In the genomic region with DNA sequence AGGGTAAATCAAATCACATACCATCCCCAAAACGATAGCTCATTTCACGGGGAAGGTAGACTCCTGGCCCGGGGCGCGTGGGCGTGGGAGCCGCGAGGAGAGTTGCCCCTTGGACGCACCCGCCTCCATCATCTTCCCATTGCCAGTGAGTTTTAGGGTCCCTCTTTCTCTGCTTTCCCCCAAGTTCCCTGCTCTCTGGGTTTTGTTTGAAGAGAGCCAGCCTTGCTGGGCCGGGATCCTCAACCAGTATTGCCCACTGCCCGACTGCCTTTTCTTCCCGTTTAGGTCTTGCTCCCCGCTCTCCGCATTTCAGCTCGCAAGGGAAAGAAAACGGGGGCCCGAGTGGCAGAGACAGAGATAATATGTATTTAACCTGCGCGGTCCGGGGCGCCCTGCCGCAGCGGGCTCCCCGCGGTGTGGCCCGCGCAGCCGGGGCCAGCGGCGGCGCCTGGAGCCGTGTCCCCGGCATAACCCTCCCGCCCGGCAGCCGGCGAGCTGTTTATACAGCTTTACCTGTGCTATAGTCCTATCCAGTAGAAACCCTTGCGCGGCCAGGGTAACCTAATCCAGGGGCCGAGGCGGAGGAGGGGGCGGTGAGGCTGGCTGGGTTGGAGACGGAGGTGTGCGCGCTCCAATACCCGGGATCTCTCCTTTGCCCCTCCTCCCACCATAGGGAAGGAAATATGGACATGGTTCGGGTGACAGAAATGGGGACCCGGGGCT, we compare ENCODE assay signal across 10 cellular contexts. TPM values are rescaled to one million over a fixed set of nuclear protein-coding genes. Genes with fewer than 3 reads are reported as not detected.
A peak's percentile ranks its signal among the peaks of the same experiment; 100 is the strongest.
DNase-seq lines count a peak whose midpoint lies in the region; ATAC-seq and TF ChIP-seq lines count a peak whose summit lies in the region.
"Had no signal": no experiment of that assay in that cellular context is flagged by ENCODE, and none has a peak within 500 bp of the region (broad histone marks: within the 10 kb centered on the region; RNA-seq: fewer than 3 reads in every experiment).

No MANE protein-coding gene starts in this region.

- TF ChIP-seq EP300 in stomach (IDR thresholded peaks at IDR 0.05) = no peak

- ATAC-seq in activated CD8-positive, alpha-beta memory T cell treated with anti-CD3 and anti-CD28 coated beads, Interleukin-2, amount 10 ng/mL, durations not matched to agents 7 days and 5 days = no peak
- ATAC-seq in WTC11 (peak; percentile 9), HG02798 (IDR thresholded peaks at IDR 0.05; ENCODE audit: poor library complexity, unreplicated experiment) (no peak), HG02840 (IDR thresholded peaks at IDR 0.05; ENCODE audit: low FRiP score, unreplicated experiment) (no peak), GM21717 (IDR thresholded peaks at IDR 0.05; ENCODE audit: unreplicated experiment) (no peak)

- no peak for TF ChIP-seq CTCF in WTC11 (IDR thresholded peaks at IDR 0.05)
- TF ChIP-seq CTCF in stomach (IDR thresholded peaks at IDR 0.05) = no peak

- WGBS in stomach, 5 donors = 3 to 5% (median 4%) methylated on average over 41 to 49 of the region's 49 CpGs

- no peaks in the 10 kb centered on the region for H3K9me3 ChIP-seq in stomach

- peaks cover 79 to 100% (median 100%) of the 10 kb centered on the region in 3 donors for H3K27me3 ChIP-seq in stomach

- peak overlapping the region; percentile 62 for H3K4me3 Mint-ChIP-seq in activated CD8-positive, alpha-beta memory T cell treated with anti-CD3 and anti-CD28 coated beads, Interleukin-2, amount 10 ng/mL, durations not matched to agents 7 days and 5 days
- peak overlapping the region; percentile 50 for H3K4me3 Mint-ChIP-seq in WTC11

- peak overlapping the region; percentile 19 for H3K27ac Mint-ChIP-seq in activated CD8-positive, alpha-beta memory T cell treated with anti-CD3 and anti-CD28 coated beads, Interleukin-2, amount 10 ng/mL, durations not matched to agents 7 days and 5 days
- no peak overlapping the region for H3K27ac Mint-ChIP-seq in WTC11
- H3K27ac Mint-ChIP-seq: memory B cell had no signal

- H3K9me3 Mint-ChIP-seq in activated CD8-positive, alpha-beta memory T cell treated with anti-CD3 and anti-CD28 coated beads, Interleukin-2, amount 10 ng/mL, durations not matched to agents 7 days and 5 days (ENCODE audit: low read depth) = no peaks in the 10 kb centered on the region
- no peaks in the 10 kb centered on the region for H3K9me3 Mint-ChIP-seq in WTC11
- H3K9me3 Mint-ChIP-seq: memory B cell had no signal

- no peaks in the 10 kb centered on the region for H3K36me3 Mint-ChIP-seq in activated CD8-positive, alpha-beta memory T cell treated with anti-CD3 and anti-CD28 coated beads, Interleukin-2, amount 10 ng/mL, durations not matched to agents 7 days and 5 days
- no peaks in the 10 kb centered on the region for H3K36me3 Mint-ChIP-seq in WTC11
- H3K36me3 Mint-ChIP-seq: memory B cell had no signal

- CTCF ChIA-PET in activated CD8-positive, alpha-beta memory T cell treated with anti-CD3 and anti-CD28 coated beads, Interleukin-2, amount 10 ng/mL, durations not matched to agents 7 days and 5 days (lab: Charles Lee) = interaction anchor here (1.0 to 2.3 kb wide), 4 partner anchors 9 to 424 kb away, joined by 3 to 9 read pairs (median 4); no protein-coding TSS in a partner anchor
- CTCF ChIA-PET in WTC11 (lab: Charles Lee) = interaction anchor here (1.4 kb wide), 1 partner anchor 11 kb away, joined by 3 read pairs; no protein-coding TSS in a partner anchor

- H3K36me3 ChIP-seq in stomach = no peaks in the 10 kb centered on the region

- POLR2A ChIA-PET in WTC11 (lab: Charles Lee) = interaction anchor here (0.6 to 1.0 kb wide), 2 partner anchors 10 to 177 kb away, joined by 3 read pairs; no protein-coding TSS in a partner anchor

- H3K4me3 ChIP-seq in stomach = peak overlapping the region; percentile 34 to 63 (median 46)

- H3K4me1 ChIP-seq in stomach = peaks cover 59 to 86% (median 74%) of the 10 kb centered on the region in 4 donors

- peaks cover 67% of the 10 kb centered on the region for H3K27me3 Mint-ChIP-seq in activated CD8-positive, alpha-beta memory T cell treated with anti-CD3 and anti-CD28 coated beads, Interleukin-2, amount 10 ng/mL, durations not matched to agents 7 days and 5 days
- H3K27me3 Mint-ChIP-seq in WTC11 (ENCODE audit: low read depth) = peaks cover 97% of the 10 kb centered on the region

- H3K27ac ChIP-seq in stomach = no peak overlapping the region

- DNase-seq in activated CD8-positive, alpha-beta memory T cell treated with anti-CD3 and anti-CD28 coated beads, Interleukin-2, amount 10 ng/mL, durations not matched to agents 7 days and 5 days = no peak
- no peak for DNase-seq in activated CD8-positive, alpha-beta memory T cell treated with anti-CD3 and anti-CD28 coated beads, Interleukin-2, amount 50 U/mL, for 4 hours
- DNase-seq in WTC11 (ENCODE audit: low spot score) = peak; percentile 68
- peak; percentile 73 for DNase-seq in islet precursor cell
- DNase-seq in stomach = no peak
- DNase-seq: NCI-H226 had no signal

- TF ChIP-seq POLR2A in stomach (IDR thresholded peaks at IDR 0.05) = no peak

- H3K4me1 Mint-ChIP-seq in activated CD8-positive, alpha-beta memory T cell treated with anti-CD3 and anti-CD28 coated beads, Interleukin-2, amount 10 ng/mL, durations not matched to agents 7 days and 5 days = peaks cover 59% of the 10 kb centered on the region
- H3K4me1 Mint-ChIP-seq in WTC11 = peaks cover 65% of the 10 kb centered on the region

- intact Hi-C loops in stomach (cut with DNase I; ENCODE audit: low total_unique reads) = no loop called here

TF ChIP-seq in WTC11, 78 proteins besides CTCF, POLR2A, EP300 and RAD21:
- TF ChIP-seq OVOL2 (CRISPR knock-in tag; IDR thresholded peaks at IDR 0.05; ENCODE audit: borderline replicate concordance) = no peak
- TF ChIP-seq ZNF423 (CRISPR knock-in tag; IDR thresholded peaks at IDR 0.05) = peak; percentile 57

RNA-seq across cellular contexts. Expression of a gene that starts 5.2 kb away (rescaled TPM):
- total RNA-seq in activated CD8-positive, alpha-beta memory T cell treated with anti-CD3 and anti-CD28 coated beads, Interleukin-2, amount 10 ng/mL, durations not matched to agents 7 days and 5 days = 10 to 100 TPM; 61.5 to 83.4 TPM
- total RNA-seq in WTC11 (2021) (0.60 to 0.89 TPM (median 0.72 TPM) in 3 replicates), stomach (1 to 10 TPM in 1 of 5 donors, under 1 TPM in 2, not detected in 2; 0.14 to 1.2 (median 0.18) TPM)
- polyA plus RNA-seq in stomach = under 1 TPM; 0.12 to 0.46 (median 0.18) TPM

Comparison
In these comparisons a context has a peak if more than half of its experiments do, and no peak if none do; other contexts are left out.
1. DNase-seq: peak in WTC11 (single experiment) and islet precursor cell (single experiment); none in activated CD8-positive, alpha-beta memory T cell treated with anti-CD3 and anti-CD28 coated beads, Interleukin-2, amount 10 ng/mL, durations not matched to agents 7 days and 5 days (single experiment), activated CD8-positive, alpha-beta memory T cell treated with anti-CD3 and anti-CD28 coated beads, Interleukin-2, amount 50 U/mL, for 4 hours (single experiment) and stomach (single experiment).
2. RNA of a gene that starts 5.2 kb away (total RNA-seq): 61.5 to 83.4 TPM in activated CD8-positive, alpha-beta memory T cell treated with anti-CD3 and anti-CD28 coated beads, Interleukin-2, amount 10 ng/mL, durations not matched to agents 7 days and 5 days; 0.60 to 0.89 TPM in WTC11 and 0.14 to 1.2 TPM in stomach; every median in the first group is over 10 times any median in the second.